ENCODE assay signal across 21 cellular contexts in the genomic region with DNA sequence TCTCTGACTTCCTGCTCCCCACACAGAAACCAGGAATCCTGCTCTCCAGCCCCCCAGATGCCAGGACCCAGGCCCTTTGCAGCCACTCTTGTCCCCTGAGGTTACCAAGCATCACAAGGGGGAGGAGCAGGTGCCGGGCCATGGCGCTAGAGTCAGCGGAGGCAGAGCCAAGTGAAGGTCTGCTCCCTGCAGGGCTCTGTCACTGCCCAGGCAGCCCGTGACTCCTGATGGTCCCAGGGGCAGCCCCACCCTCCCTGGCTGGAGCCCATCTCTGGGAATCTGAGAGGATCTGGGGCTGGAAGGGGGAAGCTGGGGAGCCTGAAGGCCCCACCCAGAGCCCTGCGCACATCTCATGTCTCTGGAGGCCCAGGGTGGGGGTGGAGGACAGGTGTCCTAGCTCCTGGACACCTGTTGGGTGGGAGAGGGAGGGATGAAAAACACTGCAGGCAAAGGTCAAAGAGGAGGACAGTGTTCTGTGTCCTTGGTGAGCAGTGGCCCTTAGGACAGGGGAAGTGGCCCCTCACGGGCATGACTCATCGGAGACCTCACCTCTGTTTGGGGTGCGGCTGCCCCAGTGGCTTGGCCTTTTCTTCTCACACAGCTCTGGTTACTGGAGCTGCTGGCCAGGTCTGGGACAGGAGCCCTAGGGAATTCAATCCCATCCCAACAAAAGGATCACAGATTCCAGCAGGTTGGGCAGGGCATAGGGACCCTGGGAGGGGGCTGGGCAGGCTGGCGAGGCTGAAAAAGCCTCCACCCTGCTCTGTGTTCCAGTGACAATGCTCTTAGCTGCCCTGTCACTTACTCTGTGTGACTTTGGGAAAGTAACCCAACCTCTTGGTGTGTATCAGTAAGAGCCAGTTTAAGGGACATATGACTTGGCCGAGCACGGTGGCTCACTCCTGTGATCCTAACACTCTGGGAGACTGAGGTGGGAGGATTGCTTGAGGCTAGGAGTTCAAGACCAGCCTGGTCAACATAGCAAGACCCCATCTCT. TPM values are rescaled to one million over a fixed set of nuclear protein-coding genes. Genes with fewer than 3 reads are reported as not detected.
DNase-seq lines count a peak whose midpoint lies in the region; ATAC-seq and TF ChIP-seq lines count a peak whose summit lies in the region.
"Had no signal": no experiment of that assay in that cellular context is flagged by ENCODE, and none has a peak within 500 bp of the region (broad histone marks: within the 10 kb centered on the region; RNA-seq: fewer than 3 reads in every experiment).

Gene PRSS36 (minus strand): TSS at position 173 of the 997 bp plus-strand sequence. CDS start 31 bp downstream, at position 142.

- no peak for TF ChIP-seq CTCF in Calu3 (IDR thresholded peaks at IDR 0.05; ENCODE audit: unreplicated experiment)
- no peak for TF ChIP-seq CTCF in Loucy (conservative IDR thresholded peaks at IDR 0.05; ENCODE audit: low read length)
- TF ChIP-seq CTCF in osteoblast (IDR thresholded peaks at IDR 0.05; ENCODE audit: extremely low read depth, low read depth, low read length), result no peak

- intact Hi-C loops in Calu3 (cut with micrococcal nuclease; ENCODE audit: unreplicated experiment), result loop anchor here (5.0 kb wide), 1 partner anchor 43 kb away; the partner anchor contains the start of gene BCKDK

- H3K4me3 ChIP-seq in Loucy (ENCODE audit: low read length, poor library complexity, severe bottlenecking), result no peak within 1 kb of the TSS
- no peak within 1 kb of the TSS for H3K4me3 ChIP-seq in osteoblast (ENCODE audit: insufficient read depth, low read length)
- H3K4me3 ChIP-seq: adrenal gland, cardiac muscle cell, thyroid gland had no signal

- H2AFZ ChIP-seq in Loucy (ENCODE audit: low read length), result peak within 1 kb of the TSS; percentile 57; the same call in 1 of the 2 replicates
- H2AFZ ChIP-seq in osteoblast (ENCODE audit: low read length), result no peak within 1 kb of the TSS

- H3K4me1 Mint-ChIP-seq in Calu3 (ENCODE audit: low read depth, unreplicated experiment), result peaks cover 38% of the 10 kb centered on the region

- H3K27me3 ChIP-seq in Loucy (ENCODE audit: insufficient read depth, low read length, poor library complexity, severe bottlenecking) (no peaks in the 10 kb centered on the region), osteoblast (ENCODE audit: insufficient read depth, low read length) (peaks cover 30% of the 10 kb centered on the region)
- H3K27me3 ChIP-seq: pancreas, thyroid gland had no signal

- H3K4me1 ChIP-seq in Loucy (ENCODE audit: insufficient read depth, low read length, poor library complexity, severe bottlenecking), result no peaks in the 10 kb centered on the region
- H3K4me1 ChIP-seq in osteoblast (ENCODE audit: insufficient read depth, low read length), result no peaks in the 10 kb centered on the region
- H3K4me1 ChIP-seq: adrenal gland, Caco-2, pancreas had no signal

- no peak for ATAC-seq in HG03159 (IDR thresholded peaks at IDR 0.05; ENCODE audit: unreplicated experiment)

- no peaks in the 10 kb centered on the region for H3K9me2 ChIP-seq in Loucy (replicated peaks; ENCODE audit: low read depth, low read length)

- H3K79me2 ChIP-seq in Loucy (ENCODE audit: insufficient read depth, low read length), result no peaks in the 10 kb centered on the region
- no peaks in the 10 kb centered on the region for H3K79me2 ChIP-seq in osteoblast (ENCODE audit: insufficient read depth, low read length)

- BruUV-seq in Calu3 (replicated peaks; lab: Mats Ljungman, UMichigan), result no TSS peak

- no peaks in the 10 kb centered on the region for H3K9me3 Mint-ChIP-seq in Calu3 (ENCODE audit: low read depth, unreplicated experiment)
- H3K9me3 Mint-ChIP-seq: H9 had no signal

- H3K9ac ChIP-seq in Loucy (ENCODE audit: low read depth, low read length, poor library complexity, severe bottlenecking), result no peak within 1 kb of the TSS
- H3K9ac ChIP-seq: KMS-11 had no signal

- DNase-seq in Calu3, result peak; percentile 41
- peak; percentile 0 for DNase-seq in germinal center (ENCODE audit: low spot score)
- DNase-seq in osteoblast (ENCODE audit: insufficient read length, low spot score, missing footprints), result peak; percentile 67
- DNase-seq in OCI-M2 (lab: John Stamatoyannopoulos, UW; ENCODE audit: unreplicated experiment), result no peak
- no peak for DNase-seq in NCI-H446 (lab: John Stamatoyannopoulos, UW)
- DNase-seq: activated CD4-positive, alpha-beta T cell treated with anti-CD3 and anti-CD28 coated beads, Interleukin-2, amount 50 U/mL, for 4 hours; activated gamma-delta T cell; adrenal gland; Caco-2; H9; NCI-H1048; NCI-H2081 treated with DMSO at 0.1 percent for 48 hours; NCI-H524 treated with DMSO at 0.1 percent for 48 hours; stimulated activated naive CD4-positive, alpha-beta T cell; T-helper 1 cell; thyroid gland had no signal

- no peaks in the 10 kb centered on the region for H3K9me3 ChIP-seq in Loucy (ENCODE audit: insufficient read depth, low read depth, low read length)
- H3K9me3 ChIP-seq in osteoblast (ENCODE audit: low read depth, low read length), result no peaks in the 10 kb centered on the region
- H3K9me3 ChIP-seq: adrenal gland, Caco-2, pancreas, thyroid gland had no signal

- no peaks in the 10 kb centered on the region for H3F3A ChIP-seq in Loucy (ENCODE audit: low read depth)

- H3K36me3 Mint-ChIP-seq in Calu3 (ENCODE audit: insufficient read depth, unreplicated experiment), result no peaks in the 10 kb centered on the region

- no peak within 1 kb of the TSS for H3K27ac ChIP-seq in osteoblast (ENCODE audit: low read depth, low read length)
- H3K27ac ChIP-seq: cardiac muscle cell, KMS-11, thyroid gland had no signal

- CTCF ChIA-PET in Calu3 (lab: Charles Lee), result interaction anchor here (0.6 kb wide), 1 partner anchor 216 kb away, joined by 3 read pairs; no protein-coding TSS in a partner anchor

- H3K36me3 ChIP-seq in Loucy (ENCODE audit: insufficient read depth, low read length), result no peaks in the 10 kb centered on the region
- H3K36me3 ChIP-seq in osteoblast (ENCODE audit: insufficient read depth, low read length), result no peaks in the 10 kb centered on the region
- H3K36me3 ChIP-seq: adrenal gland, cardiac muscle cell, pancreas, thyroid gland had no signal

- H4K20me1 ChIP-seq in Loucy (ENCODE audit: insufficient read depth, low read length, poor library complexity, severe bottlenecking), result no peaks in the 10 kb centered on the region
- no peaks in the 10 kb centered on the region for H4K20me1 ChIP-seq in osteoblast (ENCODE audit: insufficient read depth, low read length)

- no peak within 1 kb of the TSS for H3K4me2 ChIP-seq in Loucy (ENCODE audit: low read depth, low read length, poor library complexity, severe bottlenecking)
- H3K4me2 ChIP-seq in osteoblast (ENCODE audit: insufficient read depth, low read length), result no peak within 1 kb of the TSS
- H3K4me2 ChIP-seq: KMS-11 had no signal

- H3K27me3 Mint-ChIP-seq in Calu3 (ENCODE audit: unreplicated experiment), result peaks cover 29% of the 10 kb centered on the region

- H3K27ac Mint-ChIP-seq in Calu3 (ENCODE audit: unreplicated experiment), result peak within 1 kb of the TSS; percentile 24

- H3K4me3 Mint-ChIP-seq in Calu3 (ENCODE audit: low read depth, unreplicated experiment), result peak within 1 kb of the TSS; percentile 47

RNA-seq across cellular contexts. Expression of gene PRSS36, which starts in this region (rescaled TPM):
- total RNA-seq in Calu3 (2022) (1.6 TPM in 2 replicates), osteoblast (0.29 TPM in 1 of 2 replicates, not detected in the other)

Comparison
In these comparisons a context has a peak if more than half of its experiments do, and no peak if none do; other contexts are left out.
1. Peak in DNase-seq in osteoblast; RNA of the gene not detected or under 1 TPM.
2. DNase-seq: peak in Calu3 (single experiment) and germinal center (single experiment); none in OCI-M2 (single experiment) and NCI-H446 (0 of 2).